Comparison of ENCODE assay signal across 9 cellular contexts in the genomic region with DNA sequence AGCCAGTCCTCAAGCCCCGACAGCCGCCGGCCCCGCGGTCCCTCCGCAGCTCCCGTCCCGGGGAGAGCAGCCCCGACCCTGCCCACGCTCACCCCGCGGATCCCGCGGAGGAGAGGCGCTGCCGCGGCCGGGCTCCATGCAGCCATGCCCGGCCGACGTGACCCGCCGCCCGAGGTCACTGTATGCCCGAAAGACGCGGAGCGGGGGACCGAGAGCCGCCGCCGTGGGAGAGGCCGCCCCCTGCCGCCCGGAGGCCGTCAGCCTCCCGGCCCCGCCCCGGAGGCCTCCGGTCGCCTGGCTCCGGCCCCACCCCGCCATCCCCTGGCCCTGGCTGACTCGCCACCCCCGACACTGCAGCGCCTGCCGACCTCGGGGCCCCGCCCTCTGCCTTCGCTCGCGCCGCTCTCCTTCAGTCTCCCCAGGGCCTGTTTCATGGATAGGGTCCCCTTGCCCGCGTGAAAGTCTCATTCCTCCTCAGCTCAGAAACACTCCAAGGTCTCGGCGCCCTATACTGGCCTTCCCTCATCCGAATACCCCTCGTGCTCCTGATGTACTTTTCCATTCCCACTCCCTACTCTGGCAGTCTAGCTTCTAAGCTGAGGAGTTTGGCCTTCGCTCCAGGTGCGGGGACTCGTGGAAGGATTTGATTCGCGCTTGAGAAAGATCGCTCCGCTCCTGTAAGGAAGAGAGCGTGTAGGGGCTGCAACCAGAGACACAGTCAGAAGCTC. TPM values are rescaled to one million over a fixed set of nuclear protein-coding genes. Genes with fewer than 3 reads are reported as not detected.
DNase-seq lines count a peak whose midpoint lies in the region; ATAC-seq, FAIRE-seq and TF ChIP-seq lines count a peak whose summit lies in the region.
"Had no signal": no experiment of that assay in that cellular context is flagged by ENCODE, and none has a peak within 500 bp of the region (broad histone marks: within the 10 kb centered on the region; RNA-seq: fewer than 3 reads in every experiment).

A gene with protein sequence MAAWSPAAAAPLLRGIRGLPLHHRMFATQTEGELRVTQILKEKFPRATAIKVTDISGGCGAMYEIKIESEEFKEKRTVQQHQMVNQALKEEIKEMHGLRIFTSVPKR (minus strand): TSS at position 184 of the 728 bp plus-strand sequence. CDS start 38 bp downstream, at position 146.

- H3K36me3 Mint-ChIP-seq in WTC11, result peaks cover 9% of the 10 kb centered on the region; the same call in 1 of the 2 replicates

- H3K4me1 ChIP-seq in kidney (ENCODE audit: control insufficient read depth in 1 of 2, insufficient read depth in 1 of 2, low read depth in 1 of 2, low read length in 2 of 2), result peaks cover 8 to 12% of the 10 kb centered on the region in 2 donors

- H3K9me3 ChIP-seq in AG04450 (ENCODE audit: control insufficient read depth, insufficient read depth, low read length) (no peaks in the 10 kb centered on the region), kidney (ENCODE audit: control insufficient read depth in 1 of 2, low read length in 2 of 2) (no peaks in the 10 kb centered on the region)

- ATAC-seq in GM18858 (IDR thresholded peaks at IDR 0.05; ENCODE audit: unreplicated experiment) (peak; percentile 79), HG03095 (IDR thresholded peaks at IDR 0.05; ENCODE audit: unreplicated experiment) (peak; percentile 90), WTC11 (peak; percentile 93)

- H3K4me1 Mint-ChIP-seq in WTC11, result peaks cover 9% of the 10 kb centered on the region; the same call in 1 of the 2 replicates

- FAIRE-seq in kidney (lab: Jason Lieb, UNC), result no peak
- FAIRE-seq: TTC549 had no signal

- TF ChIP-seq CTCF in AG04450 (IDR thresholded peaks at IDR 0.05; ENCODE audit: low read depth, low read length) (peak; percentile 49), WTC11 (IDR thresholded peaks at IDR 0.05) (peak; percentile 41; the same call in 1 of the 2 replicates), kidney (IDR thresholded peaks at IDR 0.05; ENCODE audit: borderline replicate concordance, extremely low read depth, insufficient read depth) (peak; percentile 66)

- no peak within 1 kb of the TSS for H3K4me3 Mint-ChIP-seq in WTC11

- CTCF ChIA-PET in AG04450 (lab: Charles Lee), result interaction anchor here (0.6 to 2.4 kb wide), 24 partner anchors 9 to 324 kb away, joined by 3 to 34 read pairs (median 4); a partner anchor contains a TSS
- CTCF ChIA-PET in WTC11 (lab: Charles Lee), result interaction anchor here (0.5 to 4.5 kb wide), 26 partner anchors 9 to 865 kb away, joined by 3 to 29 read pairs (median 4); a partner anchor contains a TSS

- no peaks in the 10 kb centered on the region for H3K27me3 ChIP-seq in AG04450 (ENCODE audit: control insufficient read depth, insufficient read depth, low read length)

- H3K9me3 Mint-ChIP-seq in WTC11, result no peaks in the 10 kb centered on the region

- no peak within 1 kb of the TSS for H3K27ac Mint-ChIP-seq in WTC11

- H3K9ac ChIP-seq in kidney (ENCODE audit: low read length in 2 of 2), result peak within 1 kb of the TSS; percentile 73 to 87

- H3K27me3 Mint-ChIP-seq in WTC11 (ENCODE audit: low read depth), result no peaks in the 10 kb centered on the region

- DNase-seq in AG04450 (ENCODE audit: low read depth, low spot score), result no peak
- peak; percentile 80 for DNase-seq in NCI-H2171 treated with DMSO at 0.1 percent for 48 hours (lab: John Stamatoyannopoulos, UW)
- peak; percentile 92 for DNase-seq in WTC11 (ENCODE audit: low spot score)
- DNase-seq in central memory CD4-positive, alpha-beta T cell, result peak; percentile 67
- peak; percentile 95 for DNase-seq in kidney
- DNase-seq in stimulated activated CD4-positive, alpha-beta T cell treated with anti-CD3 and anti-CD28 coated beads, Interleukin-15, amount 100 ng/mL, for 24 hours, result peak; percentile 94

- H3K27ac ChIP-seq in AG04450 (ENCODE audit: low read depth, low read length) (peak within 1 kb of the TSS; percentile 39), kidney (ENCODE audit: low read depth in 2 of 2, low read length in 2 of 2) (peak within 1 kb of the TSS in 1 of 2 donors; percentile 3)

- intact Hi-C loops in kidney (cut with DNase I), result no loop called here

- H3K36me3 ChIP-seq in kidney (ENCODE audit: control insufficient read depth in 1 of 2, insufficient read depth in 2 of 2, low read length in 2 of 2), result peaks cover 0 to 3% of the 10 kb centered on the region in 2 donors

- peak within 1 kb of the TSS; percentile 77 for H3K4me3 ChIP-seq in AG04450 (ENCODE audit: low read depth, low read length)
- peak within 1 kb of the TSS; percentile 76 to 83 for H3K4me3 ChIP-seq in kidney (ENCODE audit: low read length in 2 of 2)

- POLR2A ChIA-PET in AG04450 (lab: Yijun Ruan, JAX), result interaction anchor here (1.1 to 1.9 kb wide), 3 partner anchors 27 to 255 kb away, joined by 3 to 12 read pairs (median 5); a partner anchor contains a TSS
- POLR2A ChIA-PET in WTC11 (lab: Charles Lee), result interaction anchor here (1.4 to 2.1 kb wide), 2 partner anchors 31 to 51 kb away, joined by 4 to 12 read pairs; a partner anchor contains a TSS

TF ChIP-seq in WTC11, 78 proteins besides CTCF, POLR2A, EP300 and RAD21 (continues in another document):
- TF ChIP-seq, protein P1, sequence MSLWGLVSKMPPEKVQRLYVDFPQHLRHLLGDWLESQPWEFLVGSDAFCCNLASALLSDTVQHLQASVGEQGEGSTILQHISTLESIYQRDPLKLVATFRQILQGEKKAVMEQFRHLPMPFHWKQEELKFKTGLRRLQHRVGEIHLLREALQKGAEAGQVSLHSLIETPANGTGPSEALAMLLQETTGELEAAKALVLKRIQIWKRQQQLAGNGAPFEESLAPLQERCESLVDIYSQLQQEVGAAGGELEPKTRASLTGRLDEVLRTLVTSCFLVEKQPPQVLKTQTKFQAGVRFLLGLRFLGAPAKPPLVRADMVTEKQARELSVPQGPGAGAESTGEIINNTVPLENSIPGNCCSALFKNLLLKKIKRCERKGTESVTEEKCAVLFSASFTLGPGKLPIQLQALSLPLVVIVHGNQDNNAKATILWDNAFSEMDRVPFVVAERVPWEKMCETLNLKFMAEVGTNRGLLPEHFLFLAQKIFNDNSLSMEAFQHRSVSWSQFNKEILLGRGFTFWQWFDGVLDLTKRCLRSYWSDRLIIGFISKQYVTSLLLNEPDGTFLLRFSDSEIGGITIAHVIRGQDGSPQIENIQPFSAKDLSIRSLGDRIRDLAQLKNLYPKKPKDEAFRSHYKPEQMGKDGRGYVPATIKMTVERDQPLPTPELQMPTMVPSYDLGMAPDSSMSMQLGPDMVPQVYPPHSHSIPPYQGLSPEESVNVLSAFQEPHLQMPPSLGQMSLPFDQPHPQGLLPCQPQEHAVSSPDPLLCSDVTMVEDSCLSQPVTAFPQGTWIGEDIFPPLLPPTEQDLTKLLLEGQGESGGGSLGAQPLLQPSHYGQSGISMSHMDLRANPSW (CRISPR knock-in tag; conservative IDR thresholded peaks at IDR 0.05; ENCODE audit: low read depth), result no peak
- TF ChIP-seq, protein P2, sequence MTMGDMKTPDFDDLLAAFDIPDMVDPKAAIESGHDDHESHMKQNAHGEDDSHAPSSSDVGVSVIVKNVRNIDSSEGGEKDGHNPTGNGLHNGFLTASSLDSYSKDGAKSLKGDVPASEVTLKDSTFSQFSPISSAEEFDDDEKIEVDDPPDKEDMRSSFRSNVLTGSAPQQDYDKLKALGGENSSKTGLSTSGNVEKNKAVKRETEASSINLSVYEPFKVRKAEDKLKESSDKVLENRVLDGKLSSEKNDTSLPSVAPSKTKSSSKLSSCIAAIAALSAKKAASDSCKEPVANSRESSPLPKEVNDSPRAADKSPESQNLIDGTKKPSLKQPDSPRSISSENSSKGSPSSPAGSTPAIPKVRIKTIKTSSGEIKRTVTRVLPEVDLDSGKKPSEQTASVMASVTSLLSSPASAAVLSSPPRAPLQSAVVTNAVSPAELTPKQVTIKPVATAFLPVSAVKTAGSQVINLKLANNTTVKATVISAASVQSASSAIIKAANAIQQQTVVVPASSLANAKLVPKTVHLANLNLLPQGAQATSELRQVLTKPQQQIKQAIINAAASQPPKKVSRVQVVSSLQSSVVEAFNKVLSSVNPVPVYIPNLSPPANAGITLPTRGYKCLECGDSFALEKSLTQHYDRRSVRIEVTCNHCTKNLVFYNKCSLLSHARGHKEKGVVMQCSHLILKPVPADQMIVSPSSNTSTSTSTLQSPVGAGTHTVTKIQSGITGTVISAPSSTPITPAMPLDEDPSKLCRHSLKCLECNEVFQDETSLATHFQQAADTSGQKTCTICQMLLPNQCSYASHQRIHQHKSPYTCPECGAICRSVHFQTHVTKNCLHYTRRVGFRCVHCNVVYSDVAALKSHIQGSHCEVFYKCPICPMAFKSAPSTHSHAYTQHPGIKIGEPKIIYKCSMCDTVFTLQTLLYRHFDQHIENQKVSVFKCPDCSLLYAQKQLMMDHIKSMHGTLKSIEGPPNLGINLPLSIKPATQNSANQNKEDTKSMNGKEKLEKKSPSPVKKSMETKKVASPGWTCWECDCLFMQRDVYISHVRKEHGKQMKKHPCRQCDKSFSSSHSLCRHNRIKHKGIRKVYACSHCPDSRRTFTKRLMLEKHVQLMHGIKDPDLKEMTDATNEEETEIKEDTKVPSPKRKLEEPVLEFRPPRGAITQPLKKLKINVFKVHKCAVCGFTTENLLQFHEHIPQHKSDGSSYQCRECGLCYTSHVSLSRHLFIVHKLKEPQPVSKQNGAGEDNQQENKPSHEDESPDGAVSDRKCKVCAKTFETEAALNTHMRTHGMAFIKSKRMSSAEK (CRISPR knock-in tag; IDR thresholded peaks at IDR 0.05; ENCODE audit: borderline replicate concordance), result no peak
- TF ChIP-seq ZNF671 (CRISPR knock-in tag; IDR thresholded peaks at IDR 0.05) (peak; percentile 36; the same call in 1 of the 2 replicates), SOX15 (CRISPR knock-in tag; IDR thresholded peaks at IDR 0.05) (no peak), CBFB (CRISPR knock-in tag; IDR thresholded peaks at IDR 0.05; ENCODE audit: low read depth) (0 out of 2 replicates have a peak, but pooled peaks have one; percentile 52)
- TF ChIP-seq, protein P3, sequence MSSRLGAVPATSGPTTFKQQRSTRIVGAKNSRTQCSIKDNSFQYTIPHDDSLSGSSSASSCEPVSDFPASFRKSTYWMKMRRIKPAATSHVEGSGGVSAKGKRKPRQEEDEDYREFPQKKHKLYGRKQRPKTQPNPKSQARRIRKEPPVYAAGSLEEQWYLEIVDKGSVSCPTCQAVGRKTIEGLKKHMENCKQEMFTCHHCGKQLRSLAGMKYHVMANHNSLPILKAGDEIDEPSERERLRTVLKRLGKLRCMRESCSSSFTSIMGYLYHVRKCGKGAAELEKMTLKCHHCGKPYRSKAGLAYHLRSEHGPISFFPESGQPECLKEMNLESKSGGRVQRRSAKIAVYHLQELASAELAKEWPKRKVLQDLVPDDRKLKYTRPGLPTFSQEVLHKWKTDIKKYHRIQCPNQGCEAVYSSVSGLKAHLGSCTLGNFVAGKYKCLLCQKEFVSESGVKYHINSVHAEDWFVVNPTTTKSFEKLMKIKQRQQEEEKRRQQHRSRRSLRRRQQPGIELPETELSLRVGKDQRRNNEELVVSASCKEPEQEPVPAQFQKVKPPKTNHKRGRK (CRISPR knock-in tag; IDR thresholded peaks at IDR 0.05; ENCODE audit: borderline replicate concordance), result no peak

RNA-seq across cellular contexts. Expression of the gene that starts here (rescaled TPM):
- polyA plus RNA-seq in AG04450 (2011; rRNA removed) (28.1 and 38.6 TPM in 2 replicates), kidney (ENCODE audit: insufficient read depth, low read depth, low replicate concordance) (155 TPM)
- 4.2 and 4.5 TPM in 2 replicates for polyA minus RNA-seq in AG04450 (2011; rRNA and poly(A)+ RNA removed)
- total RNA-seq in WTC11 (2021) (58.2 to 66.1 TPM (median 65.8 TPM) in 3 replicates), kidney (28.1 TPM)
